In genomic region chr5:144598451-144599068, GRCh38 we compare ENCODE assay signal across 11 cellular contexts.
DNase-seq lines count a peak whose midpoint lies in the region; ATAC-seq and TF ChIP-seq lines count a peak whose summit lies in the region.
"Had no signal": no experiment of that assay in that cellular context is flagged by ENCODE, and none has a peak within 500 bp of the region (broad histone marks: within the 10 kb centered on the region; RNA-seq: fewer than 3 reads in every experiment).

No MANE protein-coding gene starts in this region.

- intact Hi-C loops in A673 (cut with micrococcal nuclease; ENCODE audit: unreplicated experiment) (no loop called here), mammary epithelial cell (cut with micrococcal nuclease) (no loop called here), lower lobe of right lung (cut with DNase I) (no loop called here)

- H2AFZ ChIP-seq in mammary epithelial cell (ENCODE audit: low read depth, low read length), result peak overlapping the region; percentile 34
- H2AFZ ChIP-seq: PC-9 had no signal

- dilution Hi-C loops in mammary epithelial cell (cut with HindIII; ENCODE audit: low sequenced_read_pairs), result loop anchor here (5.0 kb wide), 1 partner anchor 51 kb away; no protein-coding TSS in a partner anchor

- no peak overlapping the region for H3K9ac ChIP-seq in mammary epithelial cell (ENCODE audit: insufficient read depth, low read length)

- ATAC-seq in lower lobe of right lung, result peak; percentile 33 to 56
- ATAC-seq: activated CD4-positive, alpha-beta T cell treated with anti-CD3 and anti-CD28 coated beads for 36 hours had no signal

- H3K9me3 ChIP-seq in A673 (ENCODE audit: low read depth, low read length, poor library complexity, severe bottlenecking), result no peaks in the 10 kb centered on the region
- H3K9me3 ChIP-seq in mammary epithelial cell (replicated peaks; ENCODE audit: insufficient read depth, low read length), result no peaks in the 10 kb centered on the region
- H3K9me3 ChIP-seq in lower lobe of right lung, result no peaks in the 10 kb centered on the region

- H3K27me3 ChIP-seq in A673 (replicated peaks; ENCODE audit: insufficient read depth, low read depth, low read length, poor library complexity) (peaks cover 20% of the 10 kb centered on the region), mammary epithelial cell (ENCODE audit: insufficient read depth, low read length) (no peaks in the 10 kb centered on the region), lower lobe of right lung (ENCODE audit: low read depth) (peaks cover 5% of the 10 kb centered on the region)

- CTCF ChIA-PET in A673 (lab: Charles Lee) (no interaction called here), mammary epithelial cell (lab: Charles Lee; ENCODE audit: low non-redundant PET) (no interaction called here)

- DNase-seq in A673 (ENCODE audit: low spot score) (peak; percentile 4), NCI-H1105 treated with DMSO at 0.1 percent for 48 hours (lab: John Stamatoyannopoulos, UW) (peak; percentile 82), mammary epithelial cell (no peak), lower lobe of right lung (no peak), GDM1 (lab: John Stamatoyannopoulos, UW) (no peak), A172 (ENCODE audit: low spot score) (no peak), NCI-H446 treated with DMSO at 0.1 percent for 48 hours (lab: John Stamatoyannopoulos, UW) (no peak), foreskin melanocyte (no peak)
- DNase-seq: activated CD4-positive, alpha-beta T cell treated with anti-CD3 and anti-CD28 coated beads for 36 hours; GOT3; PC-9 had no signal

- POLR2A ChIA-PET in A673 (lab: Charles Lee; ENCODE audit: low non-redundant PET), result no interaction called here

- H3K36me3 ChIP-seq in A673 (ENCODE audit: insufficient read depth, low read length, poor library complexity, severe bottlenecking) (no peaks in the 10 kb centered on the region), mammary epithelial cell (ENCODE audit: insufficient read depth, low read length) (no peaks in the 10 kb centered on the region), lower lobe of right lung (no peaks in the 10 kb centered on the region)

- no peak for TF ChIP-seq CTCF in A673 (conservative IDR thresholded peaks at IDR 0.05; ENCODE audit: low read depth, low read length)
- TF ChIP-seq CTCF in mammary epithelial cell (conservative IDR thresholded peaks at IDR 0.05 in 1 of 2, IDR thresholded peaks at IDR 0.05 in 1 of 2; ENCODE audit: extremely low read depth in 1 of 2, insufficient read depth in 1 of 2, low read depth in 1 of 2, low read length in 2 of 2), result peak in 1 of 2 donors; percentile 9
- TF ChIP-seq CTCF in lower lobe of right lung (IDR thresholded peaks at IDR 0.05), result no peak

- WGBS in mammary epithelial cell (ENCODE audit: low coverage, missing lambda C conversion rate), result under 1% methylated on average over 15 of the region's 30 CpGs

- no peak overlapping the region for H3K4me3 ChIP-seq in A673 (ENCODE audit: low read depth, low read length, poor library complexity, severe bottlenecking)
- H3K4me3 ChIP-seq in mammary epithelial cell (replicated peaks in 1 of 3; ENCODE audit: insufficient read depth in 1 of 3, low read depth in 2 of 3, low read length in 3 of 3), result peak overlapping the region in 1 of 3 experiments; percentile 35
- H3K4me3 ChIP-seq in lower lobe of right lung, result peak overlapping the region; percentile 34
- H3K4me3 ChIP-seq: PC-9 had no signal

- in situ Hi-C loops in mammary epithelial cell (cut with MboI; ENCODE audit: low sequenced_read_pairs in 2 of 2), result no loop called here

- H4K20me1 ChIP-seq in mammary epithelial cell (ENCODE audit: insufficient read depth, low read length), result no peaks in the 10 kb centered on the region

- no peaks in the 10 kb centered on the region for H3K4me1 ChIP-seq in A673 (ENCODE audit: insufficient read depth, low read length, poor library complexity, severe bottlenecking)
- H3K4me1 ChIP-seq in mammary epithelial cell (ENCODE audit: insufficient read depth, low read length), result no peaks in the 10 kb centered on the region
- peaks cover 8% of the 10 kb centered on the region for H3K4me1 ChIP-seq in lower lobe of right lung

- H3K4me2 ChIP-seq in mammary epithelial cell (ENCODE audit: insufficient read depth, low read depth, low read length), result peak overlapping the region; percentile 56
- H3K4me2 ChIP-seq: PC-9 had no signal

- BruUV-seq in A673 (replicated peaks; lab: Mats Ljungman, UMichigan), result no TSS peak
- no TSS peak for BruUV-seq in mammary epithelial cell (replicated peaks; lab: Mats Ljungman, UMichigan)

- no peaks in the 10 kb centered on the region for H3K79me2 ChIP-seq in mammary epithelial cell (ENCODE audit: insufficient read depth, low read length)

- H3K27ac ChIP-seq in A673 (ENCODE audit: low read depth, low read length, poor library complexity, severe bottlenecking), result no peak overlapping the region
- H3K27ac ChIP-seq in mammary epithelial cell (ENCODE audit: insufficient read depth, low read depth, low read length), result no peak overlapping the region
- H3K27ac ChIP-seq in lower lobe of right lung, result no peak overlapping the region
- H3K27ac ChIP-seq: PC-9 had no signal

Comparison
In these comparisons a context has a peak if more than half of its experiments do, and no peak if none do; other contexts are left out.
1. DNase-seq: peak in A673 (single experiment) and NCI-H1105 treated with DMSO at 0.1 percent for 48 hours (single experiment); none in mammary epithelial cell (single experiment), lower lobe of right lung (single experiment), GDM1 (single experiment), A172 (single experiment), NCI-H446 treated with DMSO at 0.1 percent for 48 hours (single experiment) and foreskin melanocyte (single experiment).